Comparison of ENCODE assay signal across 21 cellular contexts in the genomic region with DNA sequence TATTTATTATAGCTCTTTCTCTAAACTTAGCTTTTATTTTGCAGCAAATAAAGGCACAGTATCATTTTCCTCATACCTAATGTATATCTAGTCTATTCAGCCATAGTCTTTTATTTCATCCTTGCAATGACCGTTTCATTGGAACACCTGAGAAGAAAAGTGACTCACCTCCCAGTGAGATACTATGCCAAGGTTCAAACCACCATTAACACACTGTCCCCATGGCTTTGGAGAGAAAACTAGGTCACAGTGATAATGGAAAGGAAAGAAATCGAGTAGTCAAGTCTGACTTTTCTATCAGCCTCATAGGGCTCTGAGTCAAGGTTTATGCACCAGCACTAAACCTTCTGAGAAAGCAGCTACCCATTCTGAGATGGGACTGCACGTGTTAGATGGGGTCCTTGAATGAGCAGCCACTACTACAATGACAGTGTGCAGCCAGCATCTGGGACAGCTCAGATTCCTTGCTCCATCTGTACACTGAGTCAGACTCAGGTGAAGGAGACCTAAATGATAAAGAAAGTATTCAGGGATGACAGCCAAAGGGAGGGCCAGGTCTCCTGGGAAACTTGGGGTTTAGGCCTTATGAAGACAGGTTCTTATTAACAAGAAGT.
DNase-seq lines count a peak whose midpoint lies in the region; ATAC-seq, FAIRE-seq and TF ChIP-seq lines count a peak whose summit lies in the region.
"Had no signal": no experiment of that assay in that cellular context is flagged by ENCODE, and none has a peak within 500 bp of the region (broad histone marks: within the 10 kb centered on the region; RNA-seq: fewer than 3 reads in every experiment).

No MANE protein-coding gene starts in this region.

- no peaks in the 10 kb centered on the region for H3K27me3 ChIP-seq in SJCRH30
- no peaks in the 10 kb centered on the region for H3K27me3 ChIP-seq in endothelial cell of umbilical vein (ENCODE audit: control insufficient read depth in 2 of 2, insufficient read depth in 2 of 2, low read length in 2 of 2)
- no peaks in the 10 kb centered on the region for H3K27me3 ChIP-seq in neuronal stem cell (ENCODE audit: control insufficient read depth in 3 of 3, insufficient read depth in 3 of 3, low read depth in 1 of 3, low read length in 3 of 3)
- H3K27me3 ChIP-seq: MG63, Peyer's patch, SJSA1, vagina had no signal

- no peaks in the 10 kb centered on the region for H3K79me1 ChIP-seq in neuronal stem cell (ENCODE audit: low read depth, low read length)

- H3K27ac ChIP-seq in SJCRH30 (peak overlapping the region; percentile 20), endothelial cell of umbilical vein (ENCODE audit: insufficient read depth, low read depth, low read length) (peak overlapping the region; percentile 90), neuronal stem cell (replicated peaks; ENCODE audit: low read length) (no peak overlapping the region)
- H3K27ac ChIP-seq: Peyer's patch, SJSA1, vagina had no signal

- H3K23ac ChIP-seq in neuronal stem cell (ENCODE audit: low read depth, low read length, poor library complexity): no peak overlapping the region

- H2BK5ac ChIP-seq in neuronal stem cell (ENCODE audit: low read length): no peak overlapping the region

- TF ChIP-seq POLR2A in endothelial cell of umbilical vein (IDR thresholded peaks at IDR 0.05; ENCODE audit: low read depth, low read length): no peak

- H3K79me2 ChIP-seq in endothelial cell of umbilical vein (ENCODE audit: control insufficient read depth, insufficient read depth, low read length): no peaks in the 10 kb centered on the region

- H3K14ac ChIP-seq in neuronal stem cell (ENCODE audit: low read length): no peak overlapping the region

- ATAC-seq in HG03280 (IDR thresholded peaks at IDR 0.05; ENCODE audit: unreplicated experiment): no peak
- ATAC-seq: left colon, T-helper 17 cell had no signal

- H3K18ac ChIP-seq in neuronal stem cell (ENCODE audit: low read length): no peak overlapping the region

- peak overlapping the region; percentile 64 for H2AFZ ChIP-seq in endothelial cell of umbilical vein (ENCODE audit: low read depth, low read length)
- peak overlapping the region; percentile 1 for H2AFZ ChIP-seq in neuronal stem cell (ENCODE audit: low read length)

- CTCF ChIA-PET in endothelial cell of umbilical vein (lab: Charles Lee): interaction anchor here (0.6 to 3.3 kb wide), 8 partner anchors 16 to 1037 kb away, joined by 3 to 9 read pairs (median 4); no protein-coding TSS in a partner anchor

- intact Hi-C loops in endothelial cell of umbilical vein (cut with micrococcal nuclease): loop anchor here (1.0 to 2.0 kb wide), 6 partner anchors 51 to 1038 kb away; no protein-coding TSS in a partner anchor

- no peak overlapping the region for H4K91ac ChIP-seq in neuronal stem cell (ENCODE audit: low read depth, low read length, poor library complexity)

- H2BK12ac ChIP-seq in neuronal stem cell (ENCODE audit: low read length): no peak overlapping the region

- H2BK15ac ChIP-seq in neuronal stem cell (ENCODE audit: low read length): no peak overlapping the region

- FAIRE-seq in endothelial cell of umbilical vein (lab: Jason Lieb, UNC): no peak

- H3K4ac ChIP-seq in neuronal stem cell (ENCODE audit: low read length): no peak overlapping the region

- H2AK5ac ChIP-seq in neuronal stem cell (ENCODE audit: low read depth, low read length): no peak overlapping the region

- no peaks in the 10 kb centered on the region for H4K20me1 ChIP-seq in endothelial cell of umbilical vein (replicated peaks; ENCODE audit: control insufficient read depth, extremely low read depth, insufficient read depth, low read length)

- TF ChIP-seq CTCF in endothelial cell of umbilical vein (IDR thresholded peaks at IDR 0.05; ENCODE audit: extremely low read depth in 1 of 2, insufficient read depth in 1 of 2, low read depth in 1 of 2, low read length in 2 of 2): no peak

- BruUV-seq in endothelial cell of umbilical vein (replicated peaks; lab: Mats Ljungman, UMichigan): TSS peak; percentile 59

- H3K9ac ChIP-seq in endothelial cell of umbilical vein (replicated peaks; ENCODE audit: extremely low read depth, insufficient read depth, low read length): peak overlapping the region; percentile 40
- H3K9ac ChIP-seq in neuronal stem cell (ENCODE audit: low read depth, low read length, poor library complexity): no peak overlapping the region

- H3K9me1 ChIP-seq in endothelial cell of umbilical vein (replicated peaks; ENCODE audit: control insufficient read depth, extremely low read depth, insufficient read depth, low read length): no peaks in the 10 kb centered on the region

- no peak overlapping the region for H2BK120ac ChIP-seq in neuronal stem cell (ENCODE audit: low read depth, low read length)

- dilution Hi-C loops in endothelial cell of umbilical vein (cut with MboI; ENCODE audit: extremely low pct_ligation_motif_present, low sequenced_read_pairs): no loop called here

- WGBS in neuronal stem cell (ENCODE audit: extremely low coverage in 2 of 2, insufficient read length in 2 of 2, insufficient replicate concordance in 1 of 2), 2 donors: no CpG with 5 or more reads among the region's 3 CpGs

- peaks cover 11% of the 10 kb centered on the region for H3K4me1 ChIP-seq in SJCRH30
- peaks cover 34% of the 10 kb centered on the region for H3K4me1 ChIP-seq in endothelial cell of umbilical vein (ENCODE audit: control insufficient read depth, extremely low read depth, insufficient read depth, low read length)
- no peaks in the 10 kb centered on the region for H3K4me1 ChIP-seq in neuronal stem cell (ENCODE audit: control insufficient read depth in 2 of 2, insufficient read depth in 1 of 2, low read depth in 1 of 2, low read length in 2 of 2)
- H3K4me1 ChIP-seq: Peyer's patch, vagina had no signal

- H3K9me3 ChIP-seq in SJCRH30 (replicated peaks): no peaks in the 10 kb centered on the region
- no peaks in the 10 kb centered on the region for H3K9me3 ChIP-seq in endothelial cell of umbilical vein (replicated peaks; ENCODE audit: control insufficient read depth, insufficient read depth, low read length)
- H3K9me3 ChIP-seq in neuronal stem cell (replicated peaks in 1 of 2; ENCODE audit: control insufficient read depth in 2 of 2, insufficient read depth in 1 of 2, low read depth in 1 of 2, low read length in 2 of 2): no peaks in the 10 kb centered on the region
- H3K9me3 ChIP-seq: MG63, Peyer's patch, vagina had no signal

- H3K4me3 ChIP-seq in SJCRH30 (no peak overlapping the region), endothelial cell of umbilical vein (replicated peaks in 1 of 3; ENCODE audit: insufficient read depth in 1 of 3, low read depth in 1 of 3, low read length in 3 of 3) (peak overlapping the region in 1 of 3 experiments; percentile 29), neuronal stem cell (ENCODE audit: low read length in 2 of 2) (no peak overlapping the region)
- H3K4me3 ChIP-seq: MG63, Peyer's patch, SJSA1, vagina had no signal

- DNase-seq in HPDE6-E6E7 (ENCODE audit: extremely low spot score): peak; percentile 5
- no peak for DNase-seq in SJCRH30
- DNase-seq in endothelial cell of umbilical vein (ENCODE audit: low read depth, low spot score): no peak
- no peak for DNase-seq in neuronal stem cell (ENCODE audit: low spot score)
- DNase-seq in germinal center (ENCODE audit: low spot score): no peak
- DNase-seq in NOMO-1 treated with DMSO at 0.1 percent for 48 hours (lab: John Stamatoyannopoulos, UW; ENCODE audit: unreplicated experiment): no peak
- no peak for DNase-seq in NCI-H226
- DNase-seq: activated CD4-positive, alpha-beta T cell treated with anti-CD3 and anti-CD28 coated beads for 48 hours; activated naive CD4-positive, alpha-beta T cell treated with anti-CD3 and anti-CD28 coated beads, Interleukin-2, amount 10 ng/mL, durations not matched to agents 7 days and 5 days; activated T-cell treated with anti-CD3 and anti-CD28 coated beads, Interleukin-2, amount 50 U/mL, for 48 hours; amniotic stem cell; CD4-positive, CD25-positive, alpha-beta regulatory T cell; cortex of kidney; NCI-H1417 treated with DMSO at 0.1 percent for 48 hours; Peyer's patch; T-helper 17 cell had no signal

- H3K4me2 ChIP-seq in endothelial cell of umbilical vein (ENCODE audit: insufficient read depth, low read length) (peak overlapping the region; percentile 91), neuronal stem cell (ENCODE audit: insufficient read depth, low read length, poor library complexity, severe bottlenecking) (no peak overlapping the region)

- POLR2A ChIA-PET in endothelial cell of umbilical vein (lab: Charles Lee): no interaction called here

- H3K36me3 ChIP-seq in SJCRH30 (no peaks in the 10 kb centered on the region), endothelial cell of umbilical vein (ENCODE audit: control insufficient read depth in 2 of 2, extremely low read depth in 1 of 2, insufficient read depth in 2 of 2, low read length in 2 of 2) (no peaks in the 10 kb centered on the region), neuronal stem cell (replicated peaks in 1 of 2; ENCODE audit: control insufficient read depth in 2 of 2, insufficient read depth in 2 of 2, low read length in 2 of 2) (no peaks in the 10 kb centered on the region)
- H3K36me3 ChIP-seq: MG63, Peyer's patch, SJSA1, vagina had no signal

- H4K8ac ChIP-seq in neuronal stem cell (ENCODE audit: low read depth, low read length): no peak overlapping the region

TF ChIP-seq in endothelial cell of umbilical vein, 7 proteins besides CTCF, POLR2A, EP300 and RAD21:
- TF ChIP-seq, protein P1, sequence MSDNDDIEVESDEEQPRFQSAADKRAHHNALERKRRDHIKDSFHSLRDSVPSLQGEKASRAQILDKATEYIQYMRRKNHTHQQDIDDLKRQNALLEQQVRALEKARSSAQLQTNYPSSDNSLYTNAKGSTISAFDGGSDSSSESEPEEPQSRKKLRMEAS (IDR thresholded peaks at IDR 0.05; ENCODE audit: insufficient read depth, insufficient read length): no peak
- TF ChIP-seq GATA2 (IDR thresholded peaks at IDR 0.05; ENCODE audit: insufficient read depth, insufficient read length, low read depth, low read length) (no peak), FOS (IDR thresholded peaks at IDR 0.05; ENCODE audit: borderline replicate concordance, insufficient read depth, low read length) (no peak), POLR2AphosphoS5 (IDR thresholded peaks at IDR 0.05; ENCODE audit: insufficient read depth, low read depth, low read length) (no peak), EZH2 (IDR thresholded peaks at IDR 0.05; ENCODE audit: borderline replicate concordance, low read depth, low read length, severe bottlenecking) (no peak)
TF ChIP-seq in endothelial cell of umbilical vein: peak in this region for 0.
